12 cellular contexts compared by ENCODE assay signal in genomic region chr1:109531826-109532364, GRCh38. TPM values are rescaled to one million over a fixed set of nuclear protein-coding genes. Genes with fewer than 3 reads are reported as not detected.
A peak's percentile ranks its signal among the peaks of the same experiment; 100 is the strongest.
DNase-seq lines count a peak whose midpoint lies in the region; ATAC-seq and TF ChIP-seq lines count a peak whose summit lies in the region.
"Had no signal": no experiment of that assay in that cellular context is flagged by ENCODE, and none has a peak within 500 bp of the region (broad histone marks: within the 10 kb centered on the region; RNA-seq: fewer than 3 reads in every experiment).

No MANE protein-coding gene starts in this region.

- WGBS in body of pancreas, 2 donors, result 48 to 61% methylated on average over 8 to 16 of the region's 16 CpGs

- H3K79me2 ChIP-seq in OCI-LY1 (ENCODE audit: insufficient read depth, low read length) (no peaks in the 10 kb centered on the region), fibroblast of lung (ENCODE audit: control insufficient read depth, insufficient read depth, low read length) (no peaks in the 10 kb centered on the region)

- H4K20me1 ChIP-seq in OCI-LY1 (ENCODE audit: insufficient read depth, low read length), result no peaks in the 10 kb centered on the region
- no peaks in the 10 kb centered on the region for H4K20me1 ChIP-seq in fibroblast of lung (ENCODE audit: control insufficient read depth, extremely low read depth, insufficient read depth, low read length)

- no peak for DNase-seq in activated naive CD4-positive, alpha-beta T cell treated with anti-CD3 and anti-CD28 coated beads, Interleukin-2, amount 10 ng/mL, durations not matched to agents 7 days and 5 days
- DNase-seq in activated naive CD4-positive, alpha-beta T cell treated with Interleukin-2 at 50 U/mL for 16 hours, result no peak
- peak in 1 of 2 donors; percentile 17 for DNase-seq in fibroblast of lung (ENCODE audit: low read depth in 2 of 2)
- peak in 1 of 49 donors; percentile 66 for DNase-seq in substantia nigra (lab: John Stamatoyannopoulos, UW)
- DNase-seq in GM13977 (ENCODE audit: low spot score), result no peak
- DNase-seq in kidney tubule cell (ENCODE audit: low spot score), result no peak
- no peak for DNase-seq in body of pancreas

- CTCF ChIA-PET in activated naive CD4-positive, alpha-beta T cell treated with anti-CD3 and anti-CD28 coated beads, Interleukin-2, amount 10 ng/mL, durations not matched to agents 7 days and 5 days (lab: Charles Lee), result interaction anchor here (0.8 to 21.5 kb wide), 33 partner anchors 9 to 339 kb away, joined by 3 to 1080 read pairs (median 8); partner anchors contain the start of genes AMIGO1, ATXN7L2, CYB561D1 and GNAI3

- peaks cover 19% of the 10 kb centered on the region for H3K27me3 Mint-ChIP-seq in activated naive CD4-positive, alpha-beta T cell treated with anti-CD3 and anti-CD28 coated beads, Interleukin-2, amount 10 ng/mL, durations not matched to agents 7 days and 5 days
- H3K27me3 Mint-ChIP-seq: stimulated activated naive CD8-positive, alpha-beta T cell treated with anti-CD3 and anti-CD28 coated beads, Interleukin-15, Interleukin-2, amounts not matched to agents 100 ng/mL and 50 ng/mL, for 24 hours had no signal

- H3K36me3 Mint-ChIP-seq in activated naive CD4-positive, alpha-beta T cell treated with anti-CD3 and anti-CD28 coated beads, Interleukin-2, amount 10 ng/mL, durations not matched to agents 7 days and 5 days, result no peaks in the 10 kb centered on the region

- H3K4me1 Mint-ChIP-seq in activated naive CD4-positive, alpha-beta T cell treated with anti-CD3 and anti-CD28 coated beads, Interleukin-2, amount 10 ng/mL, durations not matched to agents 7 days and 5 days, result peaks cover 39% of the 10 kb centered on the region

- H3K4me3 Mint-ChIP-seq in activated naive CD4-positive, alpha-beta T cell treated with anti-CD3 and anti-CD28 coated beads, Interleukin-2, amount 10 ng/mL, durations not matched to agents 7 days and 5 days, result no peak overlapping the region

- H3K4me3 ChIP-seq in OCI-LY1 (ENCODE audit: low read depth, low read length, poor library complexity, severe bottlenecking), result no peak overlapping the region
- H3K4me3 ChIP-seq in fibroblast of lung (replicated peaks in 1 of 4; ENCODE audit: control extremely low read depth in 1 of 4, insufficient read depth in 1 of 4, low read depth in 3 of 4, low read length in 4 of 4), result no peak overlapping the region
- no peak overlapping the region for H3K4me3 ChIP-seq in body of pancreas

- H3K27ac ChIP-seq in OCI-LY1 (ENCODE audit: low read depth, low read length, poor library complexity, severe bottlenecking) (no peak overlapping the region), fibroblast of lung (ENCODE audit: insufficient read depth, low read length) (no peak overlapping the region), substantia nigra (ENCODE audit: low read depth, low read length, poor library complexity, severe bottlenecking) (peak overlapping the region; percentile 68), body of pancreas (no peak overlapping the region)
- H3K27ac ChIP-seq: foreskin keratinocyte had no signal

- intact Hi-C loops in body of pancreas (cut with DNase I), result loop anchor here (5.0 kb wide), 1 partner anchor 35 kb away; no protein-coding TSS in a partner anchor

- H3K9ac ChIP-seq in OCI-LY1 (ENCODE audit: low read length) (no peak overlapping the region), fibroblast of lung (ENCODE audit: insufficient read depth, low read length) (no peak overlapping the region)

- H3K4me2 ChIP-seq in OCI-LY1 (ENCODE audit: low read length) (peak overlapping the region; percentile 62; the same call in 1 of the 2 replicates), fibroblast of lung (ENCODE audit: extremely low read depth, insufficient read depth, low read length) (peak overlapping the region; percentile 20)

- H3K27ac Mint-ChIP-seq in activated naive CD4-positive, alpha-beta T cell treated with anti-CD3 and anti-CD28 coated beads, Interleukin-2, amount 10 ng/mL, durations not matched to agents 7 days and 5 days, result peak overlapping the region; percentile 95

- TF ChIP-seq POLR2A in body of pancreas (IDR thresholded peaks at IDR 0.05), result no peak

- TF ChIP-seq CTCF in OCI-LY1 (IDR thresholded peaks at IDR 0.05; ENCODE audit: low read length) (no peak), fibroblast of lung (conservative IDR thresholded peaks at IDR 0.05 in 1 of 2, IDR thresholded peaks at IDR 0.05 in 1 of 2; ENCODE audit: low read depth in 1 of 2, low read length in 2 of 2) (no peak), GM13977 (IDR thresholded peaks at IDR 0.05; ENCODE audit: extremely low read depth, insufficient read depth, missing control alignments) (no peak), body of pancreas (IDR thresholded peaks at IDR 0.05) (no peak)

- in situ Hi-C loops in GM13977 (cut with MboI; ENCODE audit: low pct_unique_long_range_greater_than_20kb, low sequenced_read_pairs, unreplicated experiment), result loop anchor here (5.0 to 25.0 kb wide), 3 partner anchors 40 to 455 kb away; partner anchors contain the start of genes AHCYL1 and CYB561D1

- H3K9me3 ChIP-seq in OCI-LY1 (ENCODE audit: low read length), result no peaks in the 10 kb centered on the region
- H3K9me3 ChIP-seq in fibroblast of lung (ENCODE audit: control insufficient read depth, insufficient read depth, low read depth, low read length), result no peaks in the 10 kb centered on the region
- H3K9me3 ChIP-seq in body of pancreas, result no peaks in the 10 kb centered on the region
- H3K9me3 ChIP-seq: breast epithelium, lower lobe of right lung had no signal

- peaks cover 9% of the 10 kb centered on the region for H3K4me1 ChIP-seq in OCI-LY1 (ENCODE audit: insufficient read depth, low read length, severe bottlenecking)
- H3K4me1 ChIP-seq in fibroblast of lung (ENCODE audit: control insufficient read depth, extremely low read depth, insufficient read depth, low read length), result peaks cover 2% of the 10 kb centered on the region
- H3K4me1 ChIP-seq in body of pancreas, result peaks cover 11% of the 10 kb centered on the region
- H3K4me1 ChIP-seq: breast epithelium, foreskin keratinocyte had no signal

- H3K9me3 Mint-ChIP-seq in activated naive CD4-positive, alpha-beta T cell treated with anti-CD3 and anti-CD28 coated beads, Interleukin-2, amount 10 ng/mL, durations not matched to agents 7 days and 5 days, result no peaks in the 10 kb centered on the region
- H3K9me3 Mint-ChIP-seq: stimulated activated naive CD8-positive, alpha-beta T cell treated with anti-CD3 and anti-CD28 coated beads, Interleukin-15, Interleukin-2, amounts not matched to agents 100 ng/mL and 50 ng/mL, for 24 hours had no signal

- no peaks in the 10 kb centered on the region for H3K9me2 ChIP-seq in OCI-LY1 (ENCODE audit: low read depth, low read length)

- no peaks in the 10 kb centered on the region for H3K36me3 ChIP-seq in OCI-LY1 (ENCODE audit: insufficient read depth, low read length)
- H3K36me3 ChIP-seq in fibroblast of lung (ENCODE audit: control insufficient read depth, insufficient read depth, low read length), result no peaks in the 10 kb centered on the region
- H3K36me3 ChIP-seq in body of pancreas (replicated peaks in 1 of 2; ENCODE audit: insufficient read depth in 1 of 2, low read depth in 2 of 2), result no peaks in the 10 kb centered on the region
- H3K36me3 ChIP-seq: breast epithelium, lower lobe of right lung had no signal

- no peak for ATAC-seq in body of pancreas

- H2AFZ ChIP-seq in OCI-LY1 (ENCODE audit: low read length) (no peak overlapping the region), fibroblast of lung (ENCODE audit: low read length) (no peak overlapping the region)

- H3K27me3 ChIP-seq in OCI-LY1 (ENCODE audit: insufficient read depth, low read length), result 0 out of 2 replicates have a peak, but pooled peaks cover 5% of the 10 kb centered on the region
- H3K27me3 ChIP-seq in fibroblast of lung (ENCODE audit: control insufficient read depth, insufficient read depth, low read length), result peaks cover 4% of the 10 kb centered on the region
- H3K27me3 ChIP-seq in body of pancreas, result no peaks in the 10 kb centered on the region
- H3K27me3 ChIP-seq: breast epithelium had no signal

- no peaks in the 10 kb centered on the region for H3F3A ChIP-seq in OCI-LY1 (ENCODE audit: insufficient read depth, low read length)

RNA-seq across cellular contexts. Expression of gene GPR61, which starts 7.8 kb away (rescaled TPM):
- total RNA-seq in fibroblast of lung, result 0.26 TPM in 1 of 2 replicates, not detected in the other
- polyA plus RNA-seq in fibroblast of lung, result 0.01 TPM in 1 of 2 replicates, not detected in the other
- 0.15 TPM in 1 of 2 replicates, not detected in the other for polyA plus RNA-seq in fibroblast of lung (2012)
- not detected in 2 replicates for polyA minus RNA-seq in fibroblast of lung (ENCODE audit: low replicate concordance)
- total RNA-seq in body of pancreas, result not detected
- total RNA-seq: breast epithelium, lower lobe of right lung had no signal
- polyA plus RNA-seq: foreskin keratinocyte had no signal

RNA-seq across cellular contexts. Expression of gene GNAI3, which starts 16.5 kb away (rescaled TPM):
- total RNA-seq in fibroblast of lung (10.3 and 11.4 TPM in 2 replicates), body of pancreas (1 to 10 TPM; 3.6 to 4.9 TPM)
- 12.9 and 14.4 TPM in 2 replicates for polyA plus RNA-seq in fibroblast of lung
- 9.4 and 9.7 TPM in 2 replicates for polyA plus RNA-seq in fibroblast of lung (2012)
- polyA minus RNA-seq in fibroblast of lung (ENCODE audit: low replicate concordance), result 1.8 and 1.9 TPM in 2 replicates

RNA-seq across cellular contexts. Expression of gene AMIGO1, which starts 22.4 kb away (rescaled TPM):
- total RNA-seq in fibroblast of lung (1.8 and 2.5 TPM in 2 replicates), body of pancreas (1 to 10 TPM; 2.6 to 8.6 TPM)
- 0.40 and 0.57 TPM in 2 replicates for polyA plus RNA-seq in fibroblast of lung
- 0.86 and 1.3 TPM in 2 replicates for polyA plus RNA-seq in fibroblast of lung (2012)
- 1.1 and 2.0 TPM in 2 replicates for polyA minus RNA-seq in fibroblast of lung (ENCODE audit: low replicate concordance)

RNA-seq across cellular contexts. Expression of gene CYB561D1, which starts 38.0 kb away (rescaled TPM):
- 5.1 and 6.6 TPM in 2 replicates for total RNA-seq in fibroblast of lung
- 4.7 and 5.1 TPM in 2 replicates for polyA plus RNA-seq in fibroblast of lung
- polyA plus RNA-seq in fibroblast of lung (2012), result 4.3 and 5.6 TPM in 2 replicates
- polyA minus RNA-seq in fibroblast of lung (ENCODE audit: low replicate concordance), result 9.3 and 15.4 TPM in 2 replicates
- 1 to 10 TPM; 6.2 to 6.9 TPM for total RNA-seq in body of pancreas

RNA-seq across cellular contexts. Expression of gene ATXN7L2, which starts 48.2 kb away (rescaled TPM):
- total RNA-seq in fibroblast of lung (1.5 and 2.0 TPM in 2 replicates), body of pancreas (1 to 10 TPM; 2.6 to 5.9 TPM)
- polyA plus RNA-seq in fibroblast of lung, result 0.86 and 1.6 TPM in 2 replicates
- 1.3 and 2.7 TPM in 2 replicates for polyA plus RNA-seq in fibroblast of lung (2012)
- 1.9 and 2.7 TPM in 2 replicates for polyA minus RNA-seq in fibroblast of lung (ENCODE audit: low replicate concordance)
